In the genomic region with DNA sequence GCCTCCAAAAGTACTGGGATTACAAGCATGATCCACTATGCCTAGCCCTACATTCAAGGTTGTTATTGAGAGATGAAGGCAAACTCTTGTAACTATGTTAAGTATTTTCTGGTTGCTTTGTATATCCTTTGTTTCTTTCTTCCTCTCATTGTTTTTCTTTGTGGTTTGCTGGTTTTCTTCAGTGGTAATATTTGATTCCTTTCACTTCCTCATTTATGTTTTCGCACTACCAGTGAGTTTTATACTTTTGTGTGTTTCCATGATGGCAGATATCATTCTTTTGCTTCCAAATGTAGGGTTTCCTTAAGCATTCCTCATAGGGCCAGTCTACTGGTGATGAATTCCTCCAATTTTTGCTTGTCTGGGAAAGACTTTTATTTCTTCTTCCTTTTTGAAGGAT, we compare ENCODE assay signal across 10 cellular contexts.
DNase-seq lines count a peak whose midpoint lies in the region; ATAC-seq, FAIRE-seq and TF ChIP-seq lines count a peak whose summit lies in the region.
"Had no signal": no experiment of that assay in that cellular context is flagged by ENCODE, and none has a peak within 500 bp of the region (broad histone marks: within the 10 kb centered on the region; RNA-seq: fewer than 3 reads in every experiment).

No MANE protein-coding gene starts in this region.

- no peak for TF ChIP-seq POLR2A in HepG2 (IDR thresholded peaks at IDR 0.05; ENCODE audit: insufficient read depth in 1 of 2, low read depth in 2 of 2, low read length in 2 of 2)

- WGBS in HepG2 (ENCODE audit: low lambda C conversion rate), result 93% methylated on average over 1 of the region's 1 CpG

- CTCF ChIA-PET in HepG2 (lab: Yijun Ruan, JAX; ENCODE audit: low intra/inter-chr PET ratio, low total read pairs), result no interaction called here

- no peak overlapping the region for H3K27ac ChIP-seq in HepG2 (ENCODE audit: extremely low read length, insufficient read depth, low read length)
- H3K27ac ChIP-seq: lower lobe of right lung had no signal

- BruUV-seq in HepG2 (replicated peaks; lab: Mats Ljungman, UMichigan), result no TSS peak

- no peaks in the 10 kb centered on the region for H4K20me1 ChIP-seq in HepG2 (ENCODE audit: insufficient read depth, low read length)

- H3K36me3 ChIP-seq in HepG2 (replicated peaks in 1 of 2; ENCODE audit: control insufficient read depth in 1 of 2, insufficient read depth in 2 of 2, low read length in 2 of 2), result no peaks in the 10 kb centered on the region; a peak in 1 of 5 replicates
- H3K36me3 ChIP-seq: lower lobe of right lung had no signal

- TF ChIP-seq RAD21 in HepG2 (CRISPR knock-in tag; IDR thresholded peaks at IDR 0.05), result no peak

- DNase-seq in GM18507 (ENCODE audit: extremely low spot score, insufficient read length, low read depth), result no peak
- peak; percentile 15 for DNase-seq in astrocyte of the spinal cord (ENCODE audit: low read depth, low spot score)
- no peak for DNase-seq in AG20443 (ENCODE audit: low spot score)
- no peak for DNase-seq in NCI-H1048 (lab: John Stamatoyannopoulos, UW)
- DNase-seq in HepG2 (ENCODE audit: low spot score), result no peak
- no peak for DNase-seq in GM19238 (ENCODE audit: insufficient read length, low spot score)
- DNase-seq: lower lobe of right lung, NCI-H1105 treated with DMSO at 0.1 percent for 48 hours had no signal

- POLR2A ChIA-PET in HepG2 (lab: Yijun Ruan, JAX), result no interaction called here

- no peaks in the 10 kb centered on the region for H3K27me3 ChIP-seq in HepG2 (ENCODE audit: control insufficient read depth in 1 of 2, insufficient read depth in 2 of 2, low read length in 2 of 2)

- TF ChIP-seq CTCF in astrocyte of the spinal cord (IDR thresholded peaks at IDR 0.05; ENCODE audit: low read depth, low read length) (no peak), HepG2 (CRISPR knock-in tag; IDR thresholded peaks at IDR 0.05) (no peak)

- intact Hi-C loops in HepG2 (cut with micrococcal nuclease; ENCODE audit: unreplicated experiment), result no loop called here

- ATAC-seq in GM21528 (IDR thresholded peaks at IDR 0.05; ENCODE audit: low FRiP score, unreplicated experiment) (peak; percentile 87), HG03457 (IDR thresholded peaks at IDR 0.05; ENCODE audit: unreplicated experiment) (peak; percentile 69), HepG2 (no peak)
- ATAC-seq: lower lobe of right lung had no signal

- no peak overlapping the region for H3K4me2 ChIP-seq in HepG2 (ENCODE audit: low read depth, low read length)

- H3K9me3 ChIP-seq in HepG2 (ENCODE audit: low read length), result peaks cover 34% of the 10 kb centered on the region

- peaks cover 7% of the 10 kb centered on the region for H3K79me2 ChIP-seq in HepG2 (ENCODE audit: insufficient read depth, low read length)

- TF ChIP-seq EP300 in HepG2 (IDR thresholded peaks at IDR 0.05; ENCODE audit: low read depth in 2 of 2, low read length in 2 of 2), result no peak
- no peak for TF ChIP-seq EP300 in HepG2 (CRISPR knock-in tag; IDR thresholded peaks at IDR 0.05; ENCODE audit: borderline replicate concordance)

- FAIRE-seq in GM18507 (lab: Jason Lieb, UNC), result peak; percentile 73
- FAIRE-seq in HepG2 (lab: Jason Lieb, UNC), result no peak

- peaks cover 14% of the 10 kb centered on the region for H3K4me1 ChIP-seq in HepG2 (ENCODE audit: insufficient read depth, low read length)
- H3K4me1 ChIP-seq: lower lobe of right lung had no signal

- H3K9ac ChIP-seq in HepG2 (ENCODE audit: insufficient read depth, low read depth, low read length), result no peak overlapping the region

- in situ Hi-C loops in astrocyte of the spinal cord (cut with HindIII; ENCODE audit: low sequenced_read_pairs) (no loop called here), HepG2 (cut with HindIII; ENCODE audit: extremely low pct_ligation_motif_present, low pct_unique_long_range_greater_than_20kb) (no loop called here)

- H2AFZ ChIP-seq in HepG2 (ENCODE audit: low read length), result no peak overlapping the region

- H3K4me3 ChIP-seq in astrocyte of the spinal cord (ENCODE audit: low read depth, low read length) (no peak overlapping the region), HepG2 (replicated peaks in 1 of 3; ENCODE audit: insufficient read depth in 1 of 3, low read depth in 2 of 3, low read length in 3 of 3) (no peak overlapping the region)
- H3K4me3 ChIP-seq: lower lobe of right lung had no signal

TF ChIP-seq in HepG2, 621 proteins besides CTCF, POLR2A, EP300 and RAD21:
- TF ChIP-seq, protein P1, sequence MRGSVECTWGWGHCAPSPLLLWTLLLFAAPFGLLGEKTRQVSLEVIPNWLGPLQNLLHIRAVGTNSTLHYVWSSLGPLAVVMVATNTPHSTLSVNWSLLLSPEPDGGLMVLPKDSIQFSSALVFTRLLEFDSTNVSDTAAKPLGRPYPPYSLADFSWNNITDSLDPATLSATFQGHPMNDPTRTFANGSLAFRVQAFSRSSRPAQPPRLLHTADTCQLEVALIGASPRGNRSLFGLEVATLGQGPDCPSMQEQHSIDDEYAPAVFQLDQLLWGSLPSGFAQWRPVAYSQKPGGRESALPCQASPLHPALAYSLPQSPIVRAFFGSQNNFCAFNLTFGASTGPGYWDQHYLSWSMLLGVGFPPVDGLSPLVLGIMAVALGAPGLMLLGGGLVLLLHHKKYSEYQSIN (CRISPR knock-in tag; IDR thresholded peaks at IDR 0.05; ENCODE audit: borderline replicate concordance), result no peak
- TF ChIP-seq ZNF749 (CRISPR knock-in tag; IDR thresholded peaks at IDR 0.05; ENCODE audit: borderline replicate concordance), result no peak
- no peak for TF ChIP-seq ZNF850 (CRISPR knock-in tag; conservative IDR thresholded peaks at IDR 0.05)
- no peak for TF ChIP-seq NFYC (CRISPR knock-in tag; IDR thresholded peaks at IDR 0.05)
- TF ChIP-seq GMEB2 (CRISPR knock-in tag; IDR thresholded peaks at IDR 0.05; ENCODE audit: low read depth), result no peak
- no peak for TF ChIP-seq KDM4B (CRISPR knock-in tag; IDR thresholded peaks at IDR 0.05)
- TF ChIP-seq HMG20B (CRISPR knock-in tag; conservative IDR thresholded peaks at IDR 0.05), result no peak
- no peak for TF ChIP-seq KAT8 (CRISPR knock-in tag; IDR thresholded peaks at IDR 0.05)
- no peak for TF ChIP-seq ZNF335 (CRISPR knock-in tag; IDR thresholded peaks at IDR 0.05)
- TF ChIP-seq, protein P2, sequence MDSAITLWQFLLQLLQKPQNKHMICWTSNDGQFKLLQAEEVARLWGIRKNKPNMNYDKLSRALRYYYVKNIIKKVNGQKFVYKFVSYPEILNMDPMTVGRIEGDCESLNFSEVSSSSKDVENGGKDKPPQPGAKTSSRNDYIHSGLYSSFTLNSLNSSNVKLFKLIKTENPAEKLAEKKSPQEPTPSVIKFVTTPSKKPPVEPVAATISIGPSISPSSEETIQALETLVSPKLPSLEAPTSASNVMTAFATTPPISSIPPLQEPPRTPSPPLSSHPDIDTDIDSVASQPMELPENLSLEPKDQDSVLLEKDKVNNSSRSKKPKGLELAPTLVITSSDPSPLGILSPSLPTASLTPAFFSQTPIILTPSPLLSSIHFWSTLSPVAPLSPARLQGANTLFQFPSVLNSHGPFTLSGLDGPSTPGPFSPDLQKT (CRISPR knock-in tag; IDR thresholded peaks at IDR 0.05; ENCODE audit: borderline replicate concordance), result no peak
- no peak for TF ChIP-seq PCBP1 (IDR thresholded peaks at IDR 0.05; ENCODE audit: borderline replicate concordance, low read depth, low read length)
- no peak for TF ChIP-seq CAMTA2 (CRISPR knock-in tag; IDR thresholded peaks at IDR 0.05; ENCODE audit: borderline replicate concordance)
- no peak for TF ChIP-seq PTBP1 (IDR thresholded peaks at IDR 0.05; ENCODE audit: low read depth, low read length, poor library complexity, severe bottlenecking)
- no peak for TF ChIP-seq KDM6A (CRISPR knock-in tag; IDR thresholded peaks at IDR 0.05; ENCODE audit: low read depth)
TF ChIP-seq in HepG2: peak in this region for 0.
